In the genomic region with DNA sequence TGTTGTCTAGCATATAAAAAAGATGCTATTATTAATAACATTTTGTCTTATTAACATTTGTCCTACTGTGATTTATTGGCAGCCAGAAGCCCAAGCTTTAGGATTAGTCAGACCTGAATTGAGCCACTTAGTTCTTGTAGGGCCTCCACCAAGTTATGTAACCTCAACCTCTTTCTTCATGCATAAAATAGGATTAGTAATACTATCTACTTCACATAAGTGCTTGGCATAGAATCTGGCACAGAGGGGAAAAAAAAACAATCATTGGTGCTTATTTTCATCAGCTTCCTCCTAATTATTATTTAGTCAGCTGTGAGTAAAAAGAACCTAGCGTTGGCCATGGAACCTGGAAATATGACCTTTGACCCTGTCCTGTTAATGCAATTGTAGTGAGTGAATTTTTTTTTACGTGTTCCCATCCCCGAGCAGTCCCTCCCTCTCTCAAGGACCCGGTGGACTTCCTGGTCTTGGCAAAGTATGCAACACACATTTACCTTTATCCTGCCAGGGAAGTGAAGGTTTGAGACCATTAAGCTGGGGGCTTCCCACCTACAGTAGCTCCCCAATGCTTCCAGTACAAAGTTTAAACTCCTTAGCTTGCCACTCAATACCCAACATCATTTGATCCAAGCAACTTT, we compare ENCODE assay signal across 16 cellular contexts.
DNase-seq lines count a peak whose midpoint lies in the region; ATAC-seq and TF ChIP-seq lines count a peak whose summit lies in the region.
"Had no signal": no experiment of that assay in that cellular context is flagged by ENCODE, and none has a peak within 500 bp of the region (broad histone marks: within the 10 kb centered on the region; RNA-seq: fewer than 3 reads in every experiment).

No MANE protein-coding gene starts in this region.

- H3K27me3 ChIP-seq in A673 (replicated peaks; ENCODE audit: insufficient read depth, low read depth, low read length, poor library complexity) (no peaks in the 10 kb centered on the region), lower lobe of right lung (ENCODE audit: low read depth) (no peaks in the 10 kb centered on the region)
- H3K27me3 ChIP-seq: BE2C had no signal

- CTCF ChIA-PET in A673 (lab: Charles Lee): no interaction called here

- POLR2A ChIA-PET in A673 (lab: Charles Lee; ENCODE audit: low non-redundant PET): no interaction called here

- no peaks in the 10 kb centered on the region for H3K4me1 ChIP-seq in A673 (ENCODE audit: insufficient read depth, low read length, poor library complexity, severe bottlenecking)
- H3K4me1 ChIP-seq in lower lobe of right lung: no peaks in the 10 kb centered on the region
- H3K4me1 ChIP-seq: BE2C had no signal

- H3K9me3 ChIP-seq in A673 (ENCODE audit: low read depth, low read length, poor library complexity, severe bottlenecking): no peaks in the 10 kb centered on the region
- no peaks in the 10 kb centered on the region for H3K9me3 ChIP-seq in lower lobe of right lung
- H3K9me3 ChIP-seq: BE2C had no signal

- no TSS peak for BruUV-seq in A673 (replicated peaks; lab: Mats Ljungman, UMichigan)

- DNase-seq in A673 (ENCODE audit: low spot score) (peak; percentile 1), NCI-H2171 treated with DMSO at 0.1 percent for 48 hours (lab: John Stamatoyannopoulos, UW) (peak; percentile 38), lower lobe of right lung (no peak), NCI-H146 treated with DMSO at 0.1 percent for 48 hours (lab: John Stamatoyannopoulos, UW; ENCODE audit: unreplicated experiment) (no peak), NCI-H1105 treated with DMSO at 0.1 percent for 48 hours (lab: John Stamatoyannopoulos, UW) (no peak)
- DNase-seq in stimulated activated naive CD8-positive, alpha-beta T cell treated with anti-CD3 and anti-CD28 coated beads, Interleukin-15, Interleukin-2, amounts not matched to agents 100 U/mL and 50 U/mL, for 24 hours: no peak
- DNase-seq: BE2C; CD4-positive, alpha-beta memory T cell; MM.1S; NCI-H1105; NCI-H187 treated with DMSO at 0.1 percent for 48 hours; NCI-H2227 treated with DMSO at 0.1 percent for 48 hours; SIG-M5 had no signal

- peak; percentile 56 to 83 for ATAC-seq in lower lobe of right lung
- no peak for ATAC-seq in HG02884 (IDR thresholded peaks at IDR 0.05; ENCODE audit: unreplicated experiment)
- ATAC-seq in stimulated activated naive CD8-positive, alpha-beta T cell treated with anti-CD3 and anti-CD28 coated beads, Interleukin-15, Interleukin-2, amounts not matched to agents 100 U/mL and 50 U/mL, for 24 hours: no peak
- ATAC-seq: GM23338 had no signal

- no peak overlapping the region for H3K27ac ChIP-seq in A673 (ENCODE audit: low read depth, low read length, poor library complexity, severe bottlenecking)
- peak overlapping the region; percentile 82; the same call in 1 of the 2 replicates for H3K27ac ChIP-seq in VCaP
- H3K27ac ChIP-seq in lower lobe of right lung: no peak overlapping the region

- H3K36me3 ChIP-seq in A673 (ENCODE audit: insufficient read depth, low read length, poor library complexity, severe bottlenecking) (no peaks in the 10 kb centered on the region), lower lobe of right lung (no peaks in the 10 kb centered on the region)
- H3K36me3 ChIP-seq: BE2C had no signal

- TF ChIP-seq CTCF in A673 (conservative IDR thresholded peaks at IDR 0.05; ENCODE audit: low read depth, low read length) (no peak), VCaP (conservative IDR thresholded peaks at IDR 0.05) (no peak), lower lobe of right lung (IDR thresholded peaks at IDR 0.05) (no peak)

- intact Hi-C loops in A673 (cut with micrococcal nuclease; ENCODE audit: unreplicated experiment): no loop called here
- intact Hi-C loops in lower lobe of right lung (cut with DNase I): no loop called here

- H3K4me3 ChIP-seq in A673 (ENCODE audit: low read depth, low read length, poor library complexity, severe bottlenecking): no peak overlapping the region
- H3K4me3 ChIP-seq in lower lobe of right lung: no peak overlapping the region
- H3K4me3 ChIP-seq: GM23338 had no signal

Comparison
In these comparisons a context has a peak if more than half of its experiments do, and no peak if none do; other contexts are left out.
1. DNase-seq: peak in A673 (single experiment) and NCI-H2171 treated with DMSO at 0.1 percent for 48 hours (single experiment); none in lower lobe of right lung (single experiment), NCI-H146 treated with DMSO at 0.1 percent for 48 hours (single experiment), stimulated activated naive CD8-positive, alpha-beta T cell treated with anti-CD3 and anti-CD28 coated beads, Interleukin-15, Interleukin-2, amounts not matched to agents 100 U/mL and 50 U/mL, for 24 hours (single experiment) and NCI-H1105 treated with DMSO at 0.1 percent for 48 hours (single experiment).
2. ATAC-seq: peak in lower lobe of right lung (2 of 2); none in HG02884 (single experiment) and stimulated activated naive CD8-positive, alpha-beta T cell treated with anti-CD3 and anti-CD28 coated beads, Interleukin-15, Interleukin-2, amounts not matched to agents 100 U/mL and 50 U/mL, for 24 hours (single experiment).